20 cellular contexts compared by ENCODE assay signal in genomic region chr1:203097001-203097400, GRCh38. TPM values are rescaled to one million over a fixed set of nuclear protein-coding genes. Genes with fewer than 3 reads are reported as not detected.
"Had no signal": no experiment of that assay in that cellular context is flagged by ENCODE, and none has a peak within 500 bp of the region (broad histone marks: within the 10 kb centered on the region; RNA-seq: fewer than 3 reads in every experiment).

No MANE protein-coding gene starts in this region.

- H3K36me3 ChIP-seq: SJSA1 had no signal

- H3K27me3 ChIP-seq: SJSA1 had no signal

- H3K27ac ChIP-seq: SJSA1, SK-N-MC had no signal

- H3K4me3 ChIP-seq: SJSA1, SK-N-MC had no signal

- DNase-seq: KBM-7, MV-4-11, NCI-H1048, NCI-H1105, NCI-H1417, NCI-H1436 treated with DMSO at 0.1 percent for 48 hours, NCI-H1694, NCI-H187 treated with DMSO at 0.1 percent for 48 hours, NCI-H2029 treated with DMSO at 0.1 percent for 48 hours, NCI-H345, NCI-H446 treated with DMSO at 0.1 percent for 48 hours, NCI-H510A treated with DMSO at 0.1 percent for 48 hours, NCI-H526, Right ventricle myocardium superior, RPMI8226, SIG-M5 had no signal

- H3K4me1 ChIP-seq: SJSA1 had no signal

RNA-seq across cellular contexts. Expression of gene MYOG, which starts 11.2 kb away (rescaled TPM):
- total RNA-seq: HT-29, MCF 10A, Right ventricle myocardium superior, SJSA1 had no signal

RNA-seq across cellular contexts. Expression of gene ADORA1, which starts 30.5 kb away (rescaled TPM):
- total RNA-seq: SJSA1 had no signal
